2 cellular contexts compared by ENCODE assay signal in genomic region chr16:68284847-68285246, GRCh38.
TF ChIP-seq lines count a peak whose summit lies in the region.

No MANE protein-coding gene starts in this region.

TF ChIP-seq in endothelial cell of umbilical vein, 7 proteins besides CTCF, POLR2A, EP300 and RAD21:
- TF ChIP-seq JUN (IDR thresholded peaks at IDR 0.05; ENCODE audit: borderline replicate concordance, insufficient read depth, insufficient read length, low read depth): no peak
- no peak for TF ChIP-seq POLR2AphosphoS5 (IDR thresholded peaks at IDR 0.05; ENCODE audit: insufficient read depth, low read depth, low read length)
- no peak for TF ChIP-seq MYC (IDR thresholded peaks at IDR 0.05; ENCODE audit: low read depth, low read length)
- TF ChIP-seq GATA2 (IDR thresholded peaks at IDR 0.05; ENCODE audit: insufficient read depth, insufficient read length, low read depth, low read length): no peak
- no peak for TF ChIP-seq EZH2 (IDR thresholded peaks at IDR 0.05; ENCODE audit: borderline replicate concordance, low read depth, low read length, severe bottlenecking)
- no peak for TF ChIP-seq FOS (IDR thresholded peaks at IDR 0.05; ENCODE audit: borderline replicate concordance, insufficient read depth, low read length)
- no peak for TF ChIP-seq MAX (IDR thresholded peaks at IDR 0.05; ENCODE audit: insufficient read depth, insufficient read length)
TF ChIP-seq in endothelial cell of umbilical vein: peak in this region for 0.

TF ChIP-seq in WTC11, 78 proteins besides CTCF, POLR2A, EP300 and RAD21:
- TF ChIP-seq FOXJ3 (CRISPR knock-in tag; IDR thresholded peaks at IDR 0.05; ENCODE audit: borderline replicate concordance): no peak
- TF ChIP-seq TEAD1 (CRISPR knock-in tag; IDR thresholded peaks at IDR 0.05): no peak
- no peak for TF ChIP-seq CDX4 (CRISPR knock-in tag; IDR thresholded peaks at IDR 0.05; ENCODE audit: borderline replicate concordance)
- TF ChIP-seq ZNF263 (CRISPR knock-in tag; IDR thresholded peaks at IDR 0.05; ENCODE audit: low read depth): no peak
- TF ChIP-seq SOX15 (CRISPR knock-in tag; IDR thresholded peaks at IDR 0.05): no peak
- no peak for TF ChIP-seq CREM (CRISPR knock-in tag; IDR thresholded peaks at IDR 0.05)
- TF ChIP-seq E2F1 (CRISPR knock-in tag; IDR thresholded peaks at IDR 0.05): no peak
- no peak for TF ChIP-seq NR2C2 (CRISPR knock-in tag; IDR thresholded peaks at IDR 0.05)
- TF ChIP-seq E2F4 (CRISPR knock-in tag; IDR thresholded peaks at IDR 0.05; ENCODE audit: borderline replicate concordance, low read depth): no peak
- no peak for TF ChIP-seq NFE2L1 (CRISPR knock-in tag; IDR thresholded peaks at IDR 0.05)
- no peak for TF ChIP-seq IRF1 (CRISPR knock-in tag; IDR thresholded peaks at IDR 0.05)
